In genomic region chr5:66518052-66518451, GRCh38 we compare ENCODE assay signal across 22 cellular contexts.
"Had no signal": no experiment of that assay in that cellular context is flagged by ENCODE, and none has a peak within 500 bp of the region (broad histone marks: within the 10 kb centered on the region; RNA-seq: fewer than 3 reads in every experiment).

No MANE protein-coding gene starts in this region.

- H3K27ac Mint-ChIP-seq: activated CD8-positive, alpha-beta T cell treated with anti-CD3 and anti-CD28 coated beads for 36 hours; activated naive CD4-positive, alpha-beta T cell treated with anti-CD3 and anti-CD28 coated beads, Interleukin-2, amount 10 ng/mL, durations not matched to agents 7 days and 5 days; activated naive CD8-positive, alpha-beta T cell treated with anti-CD3 and anti-CD28 coated beads for 36 hours; activated T-cell treated with anti-CD3 and anti-CD28 coated beads, Interleukin-2, amount 50 U/mL, for 72 hours; activated T-helper 2 cell treated with anti-CD3 and anti-CD28 coated beads, Interferon-gamma antibody, Interleukin-2, Interleukin-4, amounts not matched to agents 10 μg/mL and 5 μg/mL and 100 μg/mL, durations not matched to agents 14 hours and 24 hours and 36 hours; T-cell had no signal

- H3K27ac ChIP-seq: breast epithelium had no signal

- H3K27me3 Mint-ChIP-seq: activated naive CD4-positive, alpha-beta T cell treated with anti-CD3 and anti-CD28 coated beads, Interleukin-2, amount 10 ng/mL, durations not matched to agents 7 days and 5 days; activated naive CD8-positive, alpha-beta T cell treated with anti-CD3 and anti-CD28 coated beads for 36 hours; T-cell had no signal

- H3K36me3 ChIP-seq: breast epithelium, MG63 had no signal

- H3K4me3 ChIP-seq: breast epithelium, MG63 had no signal

- H3K27me3 ChIP-seq: breast epithelium, MG63 had no signal

- ATAC-seq: activated CD4-positive, CD25-positive, alpha-beta regulatory T cell treated with anti-CD3 and anti-CD28 coated beads, Interleukin-2, amount 50 U/mL, for 24 hours; activated CD8-positive, alpha-beta T cell treated with anti-CD3 and anti-CD28 coated beads for 36 hours; activated T-cell treated with anti-CD3 and anti-CD28 coated beads, Interleukin-2, amount 50 U/mL, for 72 hours; PC-3; T-cell had no signal

- H3K4me1 Mint-ChIP-seq: activated naive CD4-positive, alpha-beta T cell treated with anti-CD3 and anti-CD28 coated beads, Interleukin-2, amount 10 ng/mL, durations not matched to agents 7 days and 5 days; activated naive CD8-positive, alpha-beta T cell treated with anti-CD3 and anti-CD28 coated beads for 36 hours had no signal

- H3K4me3 Mint-ChIP-seq: activated CD8-positive, alpha-beta T cell treated with anti-CD3 and anti-CD28 coated beads for 36 hours; activated naive CD4-positive, alpha-beta T cell treated with anti-CD3 and anti-CD28 coated beads, Interleukin-2, amount 10 ng/mL, durations not matched to agents 7 days and 5 days; activated naive CD8-positive, alpha-beta T cell treated with anti-CD3 and anti-CD28 coated beads for 36 hours; activated T-cell treated with anti-CD3 and anti-CD28 coated beads, Interleukin-2, amount 50 U/mL, for 72 hours; T-cell had no signal

- H3K36me3 Mint-ChIP-seq: activated naive CD8-positive, alpha-beta T cell treated with anti-CD3 and anti-CD28 coated beads for 36 hours; T-cell had no signal

- H3K4me1 ChIP-seq: breast epithelium had no signal

- DNase-seq: activated CD4-positive, alpha-beta T cell treated with anti-CD3 and anti-CD28 coated beads for 4 hours; activated CD8-positive, alpha-beta memory T cell treated with anti-CD3 and anti-CD28 coated beads, Interleukin-2, amount 50 U/mL, for 4 hours; activated CD8-positive, alpha-beta T cell treated with anti-CD3 and anti-CD28 coated beads for 36 hours; activated gamma-delta T cell treated with Interleukin-2 at 50 U/mL for 16 hours; activated naive CD4-positive, alpha-beta T cell treated with anti-CD3 and anti-CD28 coated beads, Interleukin-2, amount 10 ng/mL, durations not matched to agents 7 days and 5 days; activated naive CD8-positive, alpha-beta T cell treated with anti-CD3 and anti-CD28 coated beads for 36 hours; activated T-cell treated with anti-CD3 and anti-CD28 coated beads, Interleukin-2, amount 50 U/mL, for 72 hours; MG63; MV-4-11; NCI-H1092 treated with DMSO at 0.1 percent for 48 hours; NCI-H1417 treated with DMSO at 0.1 percent for 48 hours; NCI-H1694; NCI-H2029; NCI-H446 treated with DMSO at 0.1 percent for 48 hours; NCI-H524 treated with DMSO at 0.1 percent for 48 hours; NCI-H748 treated with DMSO at 0.1 percent for 48 hours; PC-3; SIG-M5; T-cell had no signal
